8 cellular contexts compared by ENCODE assay signal in the genomic region with DNA sequence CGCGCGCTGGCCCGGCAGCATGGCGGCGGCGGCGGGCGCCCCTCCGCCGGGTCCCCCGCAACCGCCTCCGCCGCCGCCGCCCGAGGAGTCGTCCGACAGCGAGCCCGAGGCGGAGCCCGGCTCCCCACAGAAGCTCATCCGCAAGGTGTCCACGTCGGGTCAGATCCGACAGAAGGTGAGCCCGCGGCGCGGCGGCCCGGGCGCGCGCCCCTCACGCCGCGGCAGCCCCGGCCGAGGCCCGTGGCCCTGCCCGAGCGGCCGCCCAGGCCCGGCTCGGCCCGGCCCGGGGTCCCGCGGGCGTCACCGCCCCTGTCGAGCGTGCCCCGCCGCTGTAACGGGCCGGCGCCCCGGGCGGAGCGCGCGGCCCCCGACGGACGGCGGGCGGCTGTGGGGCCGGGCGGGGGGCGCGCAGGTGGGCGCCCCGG. TPM values are rescaled to one million over a fixed set of nuclear protein-coding genes. Genes with fewer than 3 reads are reported as not detected.
DNase-seq lines count a peak whose midpoint lies in the region; ATAC-seq and TF ChIP-seq lines count a peak whose summit lies in the region.

No MANE protein-coding gene starts in this region.

- 0 to 1% methylated on average over 34 to 76 of the region's 77 CpGs for WGBS in heart right ventricle, 2 donors

- H3K36me3 ChIP-seq in heart right ventricle, result no peaks in the 10 kb centered on the region

- H3K9me3 ChIP-seq in heart right ventricle, result no peaks in the 10 kb centered on the region

- peak in 2 of 9 donors; percentile 6 to 10 for TF ChIP-seq CTCF in heart right ventricle (IDR thresholded peaks at IDR 0.05)
- peak in 10 of 56 donors; percentile 3 to 22 (median 14) for TF ChIP-seq CTCF in dorsolateral prefrontal cortex (IDR thresholded peaks at IDR 0.05 in 54 of 56, conservative IDR thresholded peaks at IDR 0.05 in 2 of 56; ENCODE audit: low read depth in 1 of 56, partially characterized antibody in 56 of 56)

- intact Hi-C loops in heart right ventricle (cut with DNase I), result loop anchor here in 6 of 10 donors (2.0 to 10.0 kb wide), 3 partner anchors 88 to 90 kb away; no protein-coding TSS in a partner anchor
- intact Hi-C loops in left ventricle myocardium superior (cut with micrococcal nuclease), result loop anchor here (10.0 kb wide), 1 partner anchor 90 kb away; no protein-coding TSS in a partner anchor
- intact Hi-C loops in dorsolateral prefrontal cortex (cut with DNase I), result loop anchor here (2.0 to 10.0 kb wide), 5 partner anchors 32 to 100 kb away; partner anchors contain the start of gene ATG16L1 (in 1 of the 2)

- H3K4me3 ChIP-seq in heart right ventricle, result peak overlapping the region in 9 of 10 donors; percentile 54 to 83 (median 73)
- H3K4me3 ChIP-seq in dorsolateral prefrontal cortex, result peak overlapping the region in 51 of 59 donors; percentile 35 to 83 (median 68)

- DNase-seq in heart right ventricle (no peak), left ventricle myocardium superior (no peak), dorsolateral prefrontal cortex (peak in 1 of 10 donors; percentile 61), retina (peak; percentile 34), SW 1271 (lab: John Stamatoyannopoulos, UW) (no peak)
- no peak for DNase-seq in stimulated activated CD8-positive, alpha-beta memory T cell treated with anti-CD3 and anti-CD28 coated beads, Interleukin-4, amount 100 ng/mL, for 48 hours

- peaks cover 0 to 79% (median 20%) of the 10 kb centered on the region in 9 donors for H3K4me1 ChIP-seq in heart right ventricle

- H3K27ac ChIP-seq in heart right ventricle, result peak overlapping the region in 3 of 10 donors; percentile 41 to 73 (median 60)
- H3K27ac ChIP-seq in dorsolateral prefrontal cortex, result peak overlapping the region in 1 of 59 donors; percentile 79

- peak in 2 of 8 donors; percentile 2 to 10 for ATAC-seq in heart right ventricle
- ATAC-seq in left ventricle myocardium superior, result no peak
- peak; percentile 40 for ATAC-seq in HG03442 (IDR thresholded peaks at IDR 0.05; ENCODE audit: unreplicated experiment)
- no peak for ATAC-seq in esophagus mucosa

- H3K27me3 ChIP-seq in heart right ventricle (no peaks in the 10 kb centered on the region), dorsolateral prefrontal cortex (no peaks in the 10 kb centered on the region)

RNA-seq across cellular contexts. Expression of gene DGKD, which starts 0.2 kb away (rescaled TPM):
- 10 to 100 TPM; 26.8 to 79.5 (median 44.7) TPM for total RNA-seq in heart right ventricle
- polyA plus RNA-seq in heart right ventricle, result 10 to 100 TPM; 35.6 to 62.5 TPM
- total RNA-seq in left ventricle myocardium superior, result 27.1 TPM
- total RNA-seq in dorsolateral prefrontal cortex, result 10 to 100 TPM; 26.8 to 76.7 (median 50.5) TPM
- 6.7 TPM for total RNA-seq in esophagus mucosa

RNA-seq across cellular contexts. Expression of gene SAG, which starts 46.9 kb away (rescaled TPM):
- total RNA-seq in heart right ventricle, result not detected
- not detected for polyA plus RNA-seq in heart right ventricle
- not detected for total RNA-seq in left ventricle myocardium superior
- total RNA-seq in dorsolateral prefrontal cortex, result 1 to 10 TPM in 6 of 120 experiments, under 1 TPM in 17, not detected in 97; 0.07 to 3.2 (median 0.61) TPM
- not detected for total RNA-seq in esophagus mucosa
